ENCODE assay signal across 24 cellular contexts in the genomic region with DNA sequence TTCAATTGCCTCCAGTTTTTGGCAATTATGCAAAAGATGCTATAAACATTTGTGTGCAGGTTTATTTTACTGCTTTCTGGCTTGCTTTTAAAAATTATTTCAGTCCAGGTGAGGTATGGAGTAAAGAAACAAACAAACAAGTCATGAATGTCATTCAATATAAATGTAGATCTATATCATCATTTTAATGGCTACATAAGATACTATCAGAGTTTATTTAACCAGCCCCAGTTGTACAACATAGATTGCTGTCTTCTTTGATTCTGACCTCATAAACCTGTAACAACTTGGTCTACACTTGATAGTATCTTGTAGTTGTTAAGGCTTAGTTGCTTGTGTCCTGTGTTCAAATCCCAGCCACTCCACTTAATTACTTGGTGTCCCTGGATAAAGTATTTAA. TPM values are rescaled to one million over a fixed set of nuclear protein-coding genes. Genes with fewer than 3 reads are reported as not detected.
"Had no signal": no experiment of that assay in that cellular context is flagged by ENCODE, and none has a peak within 500 bp of the region (broad histone marks: within the 10 kb centered on the region; RNA-seq: fewer than 3 reads in every experiment).

No MANE protein-coding gene starts in this region.

- H3K9me3 ChIP-seq: esophagus muscularis mucosa, gastroesophageal sphincter, heart left ventricle, left lung, neutrophil, sigmoid colon, thyroid gland had no signal

- H2AFZ ChIP-seq: parathyroid adenoma had no signal

- H3K27ac ChIP-seq: neutrophil, parathyroid adenoma had no signal

- H3K79me2 ChIP-seq: parathyroid adenoma had no signal

- DNase-seq: activated CD4-positive, alpha-beta T cell treated with anti-CD3 and anti-CD28 coated beads, Interleukin-2, amount 50 U/mL, for 4 hours; activated CD8-positive, alpha-beta memory T cell treated with anti-CD3 and anti-CD28 coated beads, Interleukin-2, amount 10 ng/mL, durations not matched to agents 7 days and 5 days; activated naive CD4-positive, alpha-beta T cell; cerebellar nuclear complex; cortex of kidney; effector CD8-positive, alpha-beta T cell; heart left ventricle; left lung; sigmoid colon; spleen; stimulated activated naive CD4-positive, alpha-beta T cell; thyroid gland had no signal

- H3K36me3 Mint-ChIP-seq: brain had no signal

- ATAC-seq: activated CD8-positive, alpha-beta memory T cell treated with anti-CD3 and anti-CD28 coated beads, Interleukin-2, amount 10 ng/mL, durations not matched to agents 7 days and 5 days; gastroesophageal sphincter; heart left ventricle; left lung had no signal

- H3K27ac Mint-ChIP-seq: activated CD8-positive, alpha-beta memory T cell treated with anti-CD3 and anti-CD28 coated beads, Interleukin-2, amount 10 ng/mL, durations not matched to agents 7 days and 5 days had no signal

- H3K27me3 ChIP-seq: esophagus muscularis mucosa, gastroesophageal sphincter, heart left ventricle, left lung, neutrophil, sigmoid colon, thyroid gland had no signal

- H3K36me3 ChIP-seq: esophagus muscularis mucosa, gastroesophageal sphincter, heart left ventricle, left lung, neutrophil, sigmoid colon, spleen, thyroid gland had no signal

- H3K4me3 ChIP-seq: thyroid gland had no signal

- FAIRE-seq: endothelial cell of umbilical vein, urothelium cell line had no signal

- H3K4me1 ChIP-seq: parathyroid adenoma had no signal

RNA-seq across cellular contexts. Expression of a gene that starts 46.0 kb away (rescaled TPM):
- total RNA-seq: activated CD8-positive, alpha-beta memory T cell treated with anti-CD3 and anti-CD28 coated beads, Interleukin-2, amount 10 ng/mL, durations not matched to agents 7 days and 5 days; endothelial cell of umbilical vein; esophagus muscularis mucosa; gastroesophageal sphincter; heart left ventricle; kidney epithelial cell; left lung; lung microvascular endothelial cell; mononuclear cell; renal cortical epithelial cell; sigmoid colon; spleen; T-helper 1 cell treated with Interleukin-12 subunit alpha and Interleukin-12 subunit beta and Interleukin-4 antibody, amounts not matched to agents 30 ng/mL and 1 ng/mL, for 36 hours; thyroid gland had no signal
- polyA plus RNA-seq: endothelial cell of umbilical vein, heart left ventricle, sigmoid colon, spleen had no signal
